In genomic region chr17:37117743-37118142, GRCh38 we compare ENCODE assay signal across 1 cellular context.
TF ChIP-seq lines count a peak whose summit lies in the region.

No MANE protein-coding gene starts in this region.

TF ChIP-seq in IMR-90, 13 proteins besides CTCF, POLR2A, EP300 and RAD21 (continued from another document):
- no peak for TF ChIP-seq RFX5 (IDR thresholded peaks at IDR 0.05; ENCODE audit: low read depth, low read length)
TF ChIP-seq in IMR-90: peak in this region for 0.
